In the genomic region with DNA sequence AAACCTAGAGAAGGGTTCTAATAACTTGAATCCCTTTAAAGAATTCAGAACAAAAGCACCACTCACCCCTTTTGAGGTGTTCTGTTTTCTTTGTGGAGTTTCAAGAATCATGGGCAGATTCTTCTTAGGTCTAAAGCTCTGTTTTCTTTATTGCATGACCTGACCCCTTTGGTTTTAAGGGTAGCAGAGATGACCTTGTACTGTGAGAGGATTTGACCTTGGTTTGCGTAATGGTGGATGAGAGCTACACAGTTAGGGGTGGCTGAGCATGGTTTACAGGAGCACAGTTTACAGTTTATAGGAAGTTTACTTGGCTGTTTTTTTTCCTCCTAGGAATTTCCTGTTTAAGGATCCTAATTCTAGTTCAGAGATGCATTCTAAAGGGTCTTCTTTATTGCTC, we compare ENCODE assay signal across 24 cellular contexts.
"Had no signal": no experiment of that assay in that cellular context is flagged by ENCODE, and none has a peak within 500 bp of the region (broad histone marks: within the 10 kb centered on the region; RNA-seq: fewer than 3 reads in every experiment).

No MANE protein-coding gene starts in this region.

- H3K4me1 Mint-ChIP-seq: activated CD4-positive, alpha-beta T cell treated with anti-CD3 and anti-CD28 coated beads for 36 hours; activated CD8-positive, alpha-beta memory T cell treated with anti-CD3 and anti-CD28 coated beads, Interleukin-2, amount 10 ng/mL, durations not matched to agents 7 days and 5 days; naive thymus-derived CD8-positive, alpha-beta T cell; stimulated activated naive B cell treated with anti-CD40 and anti-IgM and Interleukin-4, amounts not matched to agents 10 μg/mL and 1 μg/mL and 100 μg/mL, for 72 hours had no signal

- DNase-seq: activated CD4-positive, alpha-beta T cell treated with anti-CD3 and anti-CD28 coated beads for 36 hours; activated CD4-positive, CD25-positive, alpha-beta regulatory T cell; activated CD8-positive, alpha-beta memory T cell treated with anti-CD3 and anti-CD28 coated beads, Interleukin-2, amount 10 ng/mL, durations not matched to agents 7 days and 5 days; activated CD8-positive, alpha-beta T cell treated with anti-CD3 and anti-CD28 coated beads, Interleukin-2, amount 10 ng/mL, durations not matched to agents 7 days and 5 days; activated naive CD4-positive, alpha-beta T cell treated with Interleukin-2 at 50 U/mL for 16 hours; activated T-cell treated with anti-CD3 and anti-CD28 coated beads, Interleukin-2, amount 50 U/mL, for 48 hours; anterior cingulate cortex; foreskin melanocyte; heart right ventricle; midbrain; naive thymus-derived CD8-positive, alpha-beta T cell; ovary; stimulated activated CD4-positive, alpha-beta T cell treated with anti-CD3 and anti-CD28 coated beads, Interleukin-15, amount 100 ng/mL, for 24 hours; stimulated activated CD4-positive, alpha-beta T cell treated with anti-CD3 and anti-CD28 coated beads, Interleukin-2, amount 100 ng/mL, for 24 hours; stimulated activated naive B cell treated with anti-CD40 and anti-IgM and Interleukin-4, amounts not matched to agents 10 μg/mL and 1 μg/mL and 100 μg/mL, for 72 hours; T-helper 1 cell had no signal

- H3K36me3 ChIP-seq: cardiac muscle cell, esophagus muscularis mucosa, heart right ventricle, neutrophil, ovary, prostate gland, tibial nerve had no signal

- H3K4me1 ChIP-seq: esophagus muscularis mucosa, heart right ventricle, prostate gland, tibial nerve had no signal

- H3K27ac Mint-ChIP-seq: activated CD4-positive, alpha-beta T cell treated with anti-CD3 and anti-CD28 coated beads for 36 hours; activated CD8-positive, alpha-beta memory T cell treated with anti-CD3 and anti-CD28 coated beads, Interleukin-2, amount 10 ng/mL, durations not matched to agents 7 days and 5 days; activated CD8-positive, alpha-beta T cell treated with anti-CD3 and anti-CD28 coated beads, Interleukin-2, amount 10 ng/mL, durations not matched to agents 7 days and 5 days; activated naive CD8-positive, alpha-beta T cell; naive thymus-derived CD8-positive, alpha-beta T cell; stimulated activated naive B cell treated with anti-CD40 and anti-IgM and Interleukin-4, amounts not matched to agents 10 μg/mL and 1 μg/mL and 100 μg/mL, for 72 hours; T-helper 2 cell treated with Interferon-gamma antibody and Interleukin-4, amounts not matched to agents 5 μg/mL and 100 μg/mL, for 36 hours had no signal

- H3K27ac ChIP-seq: cardiac muscle cell, esophagus muscularis mucosa, heart right ventricle, neutrophil, ovary, prostate gland, tibial nerve had no signal

- H3K9me3 ChIP-seq: esophagus muscularis mucosa, neutrophil, ovary, prostate gland, tibial nerve had no signal

- H3K4me2 ChIP-seq: smooth muscle cell had no signal

- H3K4me3 ChIP-seq: cardiac muscle cell, esophagus muscularis mucosa, heart right ventricle, ovary, prostate gland, smooth muscle cell, tibial nerve had no signal

- H3K27me3 ChIP-seq: cardiac muscle cell, esophagus muscularis mucosa, heart right ventricle, neutrophil, ovary, tibial nerve had no signal

- H3K4me3 Mint-ChIP-seq: activated CD4-positive, alpha-beta T cell treated with anti-CD3 and anti-CD28 coated beads for 36 hours; activated CD8-positive, alpha-beta memory T cell treated with anti-CD3 and anti-CD28 coated beads, Interleukin-2, amount 10 ng/mL, durations not matched to agents 7 days and 5 days; activated CD8-positive, alpha-beta T cell treated with anti-CD3 and anti-CD28 coated beads, Interleukin-2, amount 10 ng/mL, durations not matched to agents 7 days and 5 days; activated naive CD8-positive, alpha-beta T cell; naive thymus-derived CD8-positive, alpha-beta T cell; stimulated activated naive B cell treated with anti-CD40 and anti-IgM and Interleukin-4, amounts not matched to agents 10 μg/mL and 1 μg/mL and 100 μg/mL, for 72 hours; T-helper 2 cell treated with Interferon-gamma antibody and Interleukin-4, amounts not matched to agents 5 μg/mL and 100 μg/mL, for 36 hours had no signal

- H3K36me3 Mint-ChIP-seq: activated CD8-positive, alpha-beta memory T cell treated with anti-CD3 and anti-CD28 coated beads, Interleukin-2, amount 10 ng/mL, durations not matched to agents 7 days and 5 days; activated naive CD8-positive, alpha-beta T cell; stimulated activated naive B cell treated with anti-CD40 and anti-IgM and Interleukin-4, amounts not matched to agents 10 μg/mL and 1 μg/mL and 100 μg/mL, for 72 hours had no signal

- H3K27me3 Mint-ChIP-seq: activated CD4-positive, alpha-beta T cell treated with anti-CD3 and anti-CD28 coated beads for 36 hours; activated CD8-positive, alpha-beta memory T cell treated with anti-CD3 and anti-CD28 coated beads, Interleukin-2, amount 10 ng/mL, durations not matched to agents 7 days and 5 days; activated naive CD8-positive, alpha-beta T cell; naive thymus-derived CD8-positive, alpha-beta T cell; stimulated activated naive B cell treated with anti-CD40 and anti-IgM and Interleukin-4, amounts not matched to agents 10 μg/mL and 1 μg/mL and 100 μg/mL, for 72 hours had no signal

- ATAC-seq: activated CD4-positive, alpha-beta T cell treated with anti-CD3 and anti-CD28 coated beads for 36 hours; activated CD8-positive, alpha-beta memory T cell treated with anti-CD3 and anti-CD28 coated beads, Interleukin-2, amount 10 ng/mL, durations not matched to agents 7 days and 5 days; activated CD8-positive, alpha-beta T cell treated with anti-CD3 and anti-CD28 coated beads, Interleukin-2, amount 10 ng/mL, durations not matched to agents 7 days and 5 days; heart right ventricle; naive thymus-derived CD8-positive, alpha-beta T cell; stimulated activated naive B cell treated with anti-CD40 and anti-IgM and Interleukin-4, amounts not matched to agents 10 μg/mL and 1 μg/mL and 100 μg/mL, for 72 hours had no signal
